8 cellular contexts compared by ENCODE assay signal in genomic region chr2:96265349-96265839, GRCh38. TPM values are rescaled to one million over a fixed set of nuclear protein-coding genes. Genes with fewer than 3 reads are reported as not detected.
A peak's percentile ranks its signal among the peaks of the same experiment; 100 is the strongest.
DNase-seq lines count a peak whose midpoint lies in the region; ATAC-seq and TF ChIP-seq lines count a peak whose summit lies in the region.

No MANE protein-coding gene starts in this region.

- peak overlapping the region; percentile 79 to 99 (median 89) for H3K27ac Mint-ChIP-seq in CD4-positive, alpha-beta memory T cell
- H3K27ac Mint-ChIP-seq in IgD-negative memory B cell = peak overlapping the region; percentile 80 to 96 (median 93)
- H3K27ac Mint-ChIP-seq in neural crest cell (ENCODE audit: unreplicated experiment) = no peak overlapping the region

- no peaks in the 10 kb centered on the region for H3K27me3 Mint-ChIP-seq in CD4-positive, alpha-beta memory T cell
- H3K27me3 Mint-ChIP-seq in IgD-negative memory B cell (no peaks in the 10 kb centered on the region), neural crest cell (ENCODE audit: low read depth) (no peaks in the 10 kb centered on the region)
- H3K27me3 Mint-ChIP-seq in activated T-cell treated with anti-CD3 and anti-CD28 coated beads, Interleukin-2, amount 50 U/mL, for 4 hours (ENCODE audit: low read depth) = no peaks in the 10 kb centered on the region

- POLR2A ChIA-PET in CD4-positive, alpha-beta memory T cell (lab: Charles Lee; ENCODE audit: partially characterized antibody) = interaction anchor here (0.9 to 4.5 kb wide), 4 partner anchors 39 to 57 kb away, joined by 3 to 25 read pairs (median 13); partner anchors contain the start of genes SNRNP200 and STARD7

- peaks cover 27 to 71% (median 54%) of the 10 kb centered on the region in 4 donors for H3K4me1 Mint-ChIP-seq in CD4-positive, alpha-beta memory T cell
- H3K4me1 Mint-ChIP-seq in IgD-negative memory B cell (peaks cover 25 to 30% (median 28%) of the 10 kb centered on the region in 3 donors), neural crest cell (peaks cover 29% of the 10 kb centered on the region)
- peaks cover 57% of the 10 kb centered on the region for H3K4me1 Mint-ChIP-seq in activated T-cell treated with anti-CD3 and anti-CD28 coated beads, Interleukin-2, amount 50 U/mL, for 4 hours (ENCODE audit: low read depth)

- peak in 4 of 5 donors; percentile 24 to 72 (median 34) for DNase-seq in CD4-positive, alpha-beta memory T cell
- DNase-seq in activated T-cell treated with anti-CD3 and anti-CD28 coated beads, Interleukin-2, amount 50 U/mL, for 4 hours = no peak
- DNase-seq in fibroblast of mammary gland (ENCODE audit: low read depth) = no peak
- DNase-seq in neural crest cell (ENCODE audit: low read depth, low spot score) = peak; percentile 42
- DNase-seq in LoVo (ENCODE audit: low spot score) = no peak
- DNase-seq in NK-92 (lab: John Stamatoyannopoulos, UW; ENCODE audit: unreplicated experiment) = no peak

- no peaks in the 10 kb centered on the region for H3K9me3 ChIP-seq in CD4-positive, alpha-beta memory T cell (ENCODE audit: control insufficient read depth in 1 of 2, low read length in 2 of 2)

- H3K27ac ChIP-seq in CD4-positive, alpha-beta memory T cell (ENCODE audit: low read depth, low read length) = peak overlapping the region; percentile 94

- H3K4me1 ChIP-seq in CD4-positive, alpha-beta memory T cell (ENCODE audit: insufficient read depth, low read length) = peaks cover 56% of the 10 kb centered on the region

- TF ChIP-seq CTCF in fibroblast of mammary gland (conservative IDR thresholded peaks at IDR 0.05; ENCODE audit: control insufficient read depth, insufficient read depth, low read depth, low read length) (no peak), neural crest cell (conservative IDR thresholded peaks at IDR 0.05) (no peak)

- intact Hi-C loops in CD4-positive, alpha-beta memory T cell (cut with micrococcal nuclease) = loop anchor here (10.0 kb wide), 2 partner anchors 239 to 271 kb away; partner anchors contain the start of genes ANKRD36C and NEURL3

- peaks cover 15 to 62% of the 10 kb centered on the region in 2 donors for H3K36me3 Mint-ChIP-seq in CD4-positive, alpha-beta memory T cell
- H3K36me3 Mint-ChIP-seq in IgD-negative memory B cell (peaks cover 2% of the 10 kb centered on the region), neural crest cell (ENCODE audit: low read depth) (peaks cover 7% of the 10 kb centered on the region)
- peaks cover 20% of the 10 kb centered on the region for H3K36me3 Mint-ChIP-seq in activated T-cell treated with anti-CD3 and anti-CD28 coated beads, Interleukin-2, amount 50 U/mL, for 4 hours (ENCODE audit: insufficient read depth)

- peak; percentile 17 for ATAC-seq in GM21423 (IDR thresholded peaks at IDR 0.05; ENCODE audit: unreplicated experiment)
- ATAC-seq in activated T-cell treated with anti-CD3 and anti-CD28 coated beads, Interleukin-2, amount 50 U/mL, for 4 hours = peak; percentile 12 to 20

- no peaks in the 10 kb centered on the region for H3K27me3 ChIP-seq in CD4-positive, alpha-beta memory T cell (ENCODE audit: insufficient read depth, low read length)

- H3K36me3 ChIP-seq in CD4-positive, alpha-beta memory T cell (ENCODE audit: insufficient read depth, low read length) = peaks cover 31% of the 10 kb centered on the region

- H3K9me3 Mint-ChIP-seq in CD4-positive, alpha-beta memory T cell = no peaks in the 10 kb centered on the region
- H3K9me3 Mint-ChIP-seq in IgD-negative memory B cell = no peaks in the 10 kb centered on the region
- no peaks in the 10 kb centered on the region for H3K9me3 Mint-ChIP-seq in activated T-cell treated with anti-CD3 and anti-CD28 coated beads, Interleukin-2, amount 50 U/mL, for 4 hours
- no peaks in the 10 kb centered on the region for H3K9me3 Mint-ChIP-seq in neural crest cell

- peak overlapping the region; percentile 82 to 99 (median 93) for H3K4me3 Mint-ChIP-seq in CD4-positive, alpha-beta memory T cell
- peak overlapping the region; percentile 89 to 97 (median 97) for H3K4me3 Mint-ChIP-seq in IgD-negative memory B cell
- H3K4me3 Mint-ChIP-seq in activated T-cell treated with anti-CD3 and anti-CD28 coated beads, Interleukin-2, amount 50 U/mL, for 4 hours = peak overlapping the region; percentile 99
- peak overlapping the region; percentile 95 for H3K4me3 Mint-ChIP-seq in neural crest cell

- CTCF ChIA-PET in CD4-positive, alpha-beta memory T cell (lab: Charles Lee; ENCODE audit: partially characterized antibody) = interaction anchor here (1.0 kb wide), 1 partner anchor 24 kb away, joined by 3 read pairs; no protein-coding TSS in a partner anchor

- H3K4me3 ChIP-seq in CD4-positive, alpha-beta memory T cell (ENCODE audit: low read length in 2 of 2) = peak overlapping the region; percentile 57 to 97
- H3K4me3 ChIP-seq in fibroblast of mammary gland (ENCODE audit: control insufficient read depth, low read depth, low read length) = peak overlapping the region; percentile 87

RNA-seq across cellular contexts. Expression of gene TMEM127, which starts 0.4 kb away (rescaled TPM):
- 10 to 100 TPM; 45.1 to 45.6 TPM for total RNA-seq in CD4-positive, alpha-beta memory T cell
- 10 to 100 TPM; 27.3 to 46.0 TPM for polyA plus RNA-seq in CD4-positive, alpha-beta memory T cell
- 41.7 TPM for polyA plus RNA-seq in IgD-negative memory B cell
- total RNA-seq in activated T-cell treated with anti-CD3 and anti-CD28 coated beads, Interleukin-2, amount 50 U/mL, for 4 hours = 10 to 100 TPM; 31.9 to 37.5 (median 36.9) TPM
- 28.8 and 30.6 TPM in 2 replicates for total RNA-seq in neural crest cell

RNA-seq across cellular contexts. Expression of gene CIAO1, which starts 0.6 kb away (rescaled TPM):
- total RNA-seq in CD4-positive, alpha-beta memory T cell = 10 to 100 TPM; 78.3 to 87.3 TPM
- polyA plus RNA-seq in CD4-positive, alpha-beta memory T cell = 100 to 1,000 TPM in 1 of 2 donors, 10 to 100 TPM in 1; 94.3 to 111 TPM
- polyA plus RNA-seq in IgD-negative memory B cell = 83.5 TPM
- 100 to 1,000 TPM; 106 to 114 (median 109) TPM for total RNA-seq in activated T-cell treated with anti-CD3 and anti-CD28 coated beads, Interleukin-2, amount 50 U/mL, for 4 hours
- 89.8 and 91.1 TPM in 2 replicates for total RNA-seq in neural crest cell

RNA-seq across cellular contexts. Expression of gene SNRNP200, which starts 40.0 kb away (rescaled TPM):
- total RNA-seq in CD4-positive, alpha-beta memory T cell = 100 to 1,000 TPM; 225 to 227 TPM
- polyA plus RNA-seq in CD4-positive, alpha-beta memory T cell = 10 to 100 TPM; 53.6 to 84.8 TPM
- 79.3 TPM for polyA plus RNA-seq in IgD-negative memory B cell
- total RNA-seq in activated T-cell treated with anti-CD3 and anti-CD28 coated beads, Interleukin-2, amount 50 U/mL, for 4 hours = 100 to 1,000 TPM; 219 to 232 (median 223) TPM
- total RNA-seq in neural crest cell = 248 and 250 TPM in 2 replicates

RNA-seq across cellular contexts. Expression of gene STARD7, which starts 56.8 kb away (rescaled TPM):
- 10 to 100 TPM; 84.9 to 92.9 TPM for total RNA-seq in CD4-positive, alpha-beta memory T cell
- 100 to 1,000 TPM; 109 to 196 TPM for polyA plus RNA-seq in CD4-positive, alpha-beta memory T cell
- polyA plus RNA-seq in IgD-negative memory B cell = 193 TPM
- 100 to 1,000 TPM; 241 to 281 (median 267) TPM for total RNA-seq in activated T-cell treated with anti-CD3 and anti-CD28 coated beads, Interleukin-2, amount 50 U/mL, for 4 hours
- total RNA-seq in neural crest cell = 178 and 186 TPM in 2 replicates

RNA-seq across cellular contexts. Expression of gene ITPRIPL1, which starts 59.7 kb away (rescaled TPM):
- 10 to 100 TPM; 11.5 to 11.7 TPM for total RNA-seq in CD4-positive, alpha-beta memory T cell
- 10 to 100 TPM; 10.0 to 10.3 TPM for polyA plus RNA-seq in CD4-positive, alpha-beta memory T cell
- 4.4 TPM for polyA plus RNA-seq in IgD-negative memory B cell
- total RNA-seq in activated T-cell treated with anti-CD3 and anti-CD28 coated beads, Interleukin-2, amount 50 U/mL, for 4 hours = 10 to 100 TPM; 30.2 to 39.5 (median 31.6) TPM
- 24.2 and 25.6 TPM in 2 replicates for total RNA-seq in neural crest cell

Comparison
In these comparisons a context has a peak if more than half of its experiments do, and no peak if none do; other contexts are left out.
1. DNase-seq: peak in CD4-positive, alpha-beta memory T cell (4 of 5) and neural crest cell (single experiment); none in activated T-cell treated with anti-CD3 and anti-CD28 coated beads, Interleukin-2, amount 50 U/mL, for 4 hours (single experiment), fibroblast of mammary gland (single experiment), LoVo (single experiment) and NK-92 (single experiment).
2. Peak in every context shown above with its lines, with median percentiles within 50 percentile points of each other: H3K4me3 Mint-ChIP-seq.